In the genomic region with DNA sequence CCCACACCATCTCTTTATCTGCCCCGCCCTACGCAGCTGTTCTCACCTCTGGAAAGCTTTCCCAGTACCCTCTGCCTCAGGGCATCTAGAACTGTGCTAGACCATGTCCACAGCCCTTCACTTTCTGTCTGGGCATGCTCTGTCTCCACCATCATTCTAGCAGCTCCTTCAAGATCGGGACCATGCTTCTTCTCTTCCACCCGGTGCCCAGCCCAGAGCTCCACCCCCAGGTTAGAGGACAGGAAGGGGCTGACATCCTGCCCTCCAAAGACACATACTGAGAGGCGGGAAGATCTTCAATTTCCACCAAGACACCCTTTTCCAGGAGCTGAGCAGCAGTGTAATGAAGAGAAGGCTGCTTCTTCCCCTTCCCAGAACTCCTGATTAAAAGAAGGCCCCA, we compare ENCODE assay signal across 18 cellular contexts. TPM values are rescaled to one million over a fixed set of nuclear protein-coding genes. Genes with fewer than 3 reads are reported as not detected.
"Had no signal": no experiment of that assay in that cellular context is flagged by ENCODE, and none has a peak within 500 bp of the region (broad histone marks: within the 10 kb centered on the region; RNA-seq: fewer than 3 reads in every experiment).

No MANE protein-coding gene starts in this region.

- DNase-seq: activated B cell treated with CpG ODN at 0.5 μM for 24 hours; activated CD4-positive, alpha-beta T cell treated with anti-CD3 and anti-CD28 coated beads, Interleukin-2, amount 50 U/mL, for 1 hour; activated T-cell treated with anti-CD3 and anti-CD28 coated beads, Interleukin-2, amount 50 U/mL, for 72 hours; amygdala; cerebellar nuclear complex; immature natural killer cell; left cardiac atrium; lower lobe of right lung; midbrain; right lobe of liver; stimulated activated CD4-positive, alpha-beta T cell treated with anti-CD3 and anti-CD28 coated beads, Interleukin-1b, Interleukin-23, amount 100 ng/mL, for 48 hours had no signal

- H3K36me3 ChIP-seq: esophagus muscularis mucosa, lower lobe of right lung, prostate gland, right lobe of liver, suprapubic skin had no signal

- H3K36me3 Mint-ChIP-seq: brain, immature natural killer cell had no signal

- H3K9me3 ChIP-seq: esophagus muscularis mucosa, lower lobe of right lung, prostate gland, right lobe of liver, suprapubic skin had no signal

- H3K9me3 Mint-ChIP-seq: activated B cell treated with CpG ODN at 0.5 μM for 24 hours; activated T-cell treated with anti-CD3 and anti-CD28 coated beads, Interleukin-2, amount 50 U/mL, for 72 hours; brain; immature natural killer cell had no signal

- H3K4me3 Mint-ChIP-seq: activated B cell treated with CpG ODN at 0.5 μM for 24 hours, brain, immature natural killer cell had no signal

- ATAC-seq: activated T-cell treated with anti-CD3 and anti-CD28 coated beads, Interleukin-2, amount 50 U/mL, for 72 hours; left cardiac atrium; lower lobe of right lung; right lobe of liver had no signal

- H3K27me3 Mint-ChIP-seq: activated B cell treated with CpG ODN at 0.5 μM for 24 hours, brain had no signal

- H3K4me3 ChIP-seq: esophagus muscularis mucosa, lower lobe of right lung, prostate gland, right lobe of liver, suprapubic skin had no signal

- H3K27me3 ChIP-seq: esophagus muscularis mucosa, right lobe of liver, suprapubic skin had no signal

- H3K27ac Mint-ChIP-seq: activated B cell treated with CpG ODN at 0.5 μM for 24 hours; activated T-cell treated with anti-CD3 and anti-CD28 coated beads, Interleukin-2, amount 50 U/mL, for 72 hours had no signal

- H3K4me1 ChIP-seq: prostate gland, right lobe of liver had no signal

- H3K27ac ChIP-seq: esophagus muscularis mucosa, lower lobe of right lung, prostate gland, right lobe of liver, suprapubic skin had no signal

RNA-seq across cellular contexts. Expression of gene TTC24, which starts 51.3 kb away (rescaled TPM):
- total RNA-seq: dermis microvascular lymphatic vessel endothelial cell, esophagus muscularis mucosa, fibroblast of villous mesenchyme, left cardiac atrium, lower lobe of right lung, prostate gland, suprapubic skin, urinary bladder had no signal
